13 cellular contexts compared by ENCODE assay signal in the genomic region with DNA sequence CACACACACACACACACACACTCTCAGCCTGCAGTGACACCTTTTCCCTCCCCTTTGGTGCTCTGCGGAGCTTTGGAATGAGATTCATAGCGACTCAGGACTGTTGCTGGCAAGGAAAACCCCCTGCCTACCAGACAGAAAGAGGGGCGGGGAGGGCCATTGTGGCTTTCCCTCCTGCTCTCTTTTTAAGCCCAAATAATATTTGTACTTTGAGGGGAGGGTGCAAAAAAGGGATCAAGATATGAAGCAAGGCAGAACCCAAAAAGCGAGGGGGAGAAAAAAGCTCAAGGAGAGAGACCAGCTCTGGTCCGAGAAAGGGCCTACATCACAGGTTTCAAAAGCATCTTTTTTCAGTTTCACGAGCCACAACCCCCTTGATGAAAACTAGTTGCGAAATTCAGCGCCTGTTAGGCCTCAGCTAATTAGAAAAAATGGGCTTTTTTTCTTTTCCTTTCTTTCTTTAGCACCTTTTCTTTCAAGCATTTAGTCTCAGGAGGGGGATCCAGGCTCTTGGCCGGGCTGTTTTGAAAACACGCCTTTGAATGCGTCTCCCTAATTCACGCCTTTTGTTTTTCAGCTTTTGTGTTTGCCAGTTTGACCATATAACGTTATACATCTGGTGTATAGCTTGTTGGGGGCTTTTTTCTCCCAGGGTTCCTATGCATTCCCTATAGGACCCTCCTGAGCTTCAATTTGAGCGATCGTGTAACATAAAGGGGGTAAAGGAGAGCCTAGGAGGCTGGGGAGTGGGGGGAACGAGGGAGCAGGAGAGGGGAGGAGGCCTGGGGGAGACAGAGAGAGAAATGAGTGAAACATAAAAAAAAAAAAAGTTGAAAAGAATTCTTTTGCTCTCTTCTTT.
DNase-seq lines count a peak whose midpoint lies in the region; ATAC-seq and TF ChIP-seq lines count a peak whose summit lies in the region.
"Had no signal": no experiment of that assay in that cellular context is flagged by ENCODE, and none has a peak within 500 bp of the region (broad histone marks: within the 10 kb centered on the region; RNA-seq: fewer than 3 reads in every experiment).

No MANE protein-coding gene starts in this region.

- no peaks in the 10 kb centered on the region for H3K79me2 ChIP-seq in mesendoderm (ENCODE audit: control insufficient read depth, insufficient read depth, low read length)

- no peak for TF ChIP-seq POLR2A in uterus (IDR thresholded peaks at IDR 0.05)

- peak overlapping the region; percentile 7 for H4K5ac ChIP-seq in mesendoderm (ENCODE audit: low read length)

- peak overlapping the region; percentile 97 for H2BK120ac ChIP-seq in mesendoderm (ENCODE audit: low read depth, low read length)

- no peaks in the 10 kb centered on the region for H3K4me1 ChIP-seq in mesendoderm (ENCODE audit: control insufficient read depth, low read depth, low read length)
- H3K4me1 ChIP-seq in uterus = no peaks in the 10 kb centered on the region
- H3K4me1 ChIP-seq: body of pancreas had no signal

- ATAC-seq in natural killer cell treated with Interleukin-12 subunit alpha and Interleukin-12 subunit beta and Interleukin-15 and Interleukin-18, amount 100 ng/mL, for 72 hours = no peak
- no peak for ATAC-seq in natural killer cell
- ATAC-seq in HG03565 (IDR thresholded peaks at IDR 0.05; ENCODE audit: unreplicated experiment) = no peak
- no peak for ATAC-seq in GM18909 (IDR thresholded peaks at IDR 0.05; ENCODE audit: poor library complexity, unreplicated experiment)
- ATAC-seq: body of pancreas had no signal

- WGBS in mesendoderm (ENCODE audit: extremely low coverage, insufficient coverage, low lambda C conversion rate) = no CpG with 5 or more reads among the region's 16 CpGs

- no peaks in the 10 kb centered on the region for H3K36me3 ChIP-seq in mesendoderm (ENCODE audit: control insufficient read depth, insufficient read depth, low read length)
- H3K36me3 ChIP-seq in uterus = no peaks in the 10 kb centered on the region

- H3K27me3 Mint-ChIP-seq in natural killer cell treated with Interleukin-12 subunit alpha and Interleukin-12 subunit beta and Interleukin-15 and Interleukin-18, amount 100 ng/mL, for 72 hours = peaks cover 34 to 37% of the 10 kb centered on the region in 2 donors
- H3K27me3 Mint-ChIP-seq in natural killer cell (ENCODE audit: low read depth in 2 of 2) (peaks cover 40 to 74% of the 10 kb centered on the region in 2 donors), brain (peaks cover 21% of the 10 kb centered on the region)

- no peaks in the 10 kb centered on the region for H3K79me1 ChIP-seq in mesendoderm (ENCODE audit: low read length)

- H3K36me3 Mint-ChIP-seq in natural killer cell treated with Interleukin-12 subunit alpha and Interleukin-12 subunit beta and Interleukin-15 and Interleukin-18, amount 100 ng/mL, for 72 hours = no peaks in the 10 kb centered on the region
- H3K36me3 Mint-ChIP-seq in natural killer cell (no peaks in the 10 kb centered on the region), brain (no peaks in the 10 kb centered on the region)

- peak overlapping the region; percentile 77 for H3K27ac ChIP-seq in mesendoderm (ENCODE audit: low read depth, low read length)
- peak overlapping the region; percentile 71 to 81 for H3K27ac ChIP-seq in uterus
- H3K27ac ChIP-seq: body of pancreas had no signal

- intact Hi-C loops in natural killer cell (cut with micrococcal nuclease) (no loop called here), uterus (cut with DNase I; ENCODE audit: low total_unique reads) (no loop called here)

- peak overlapping the region; percentile 31 to 37 for H3K27ac Mint-ChIP-seq in natural killer cell treated with Interleukin-12 subunit alpha and Interleukin-12 subunit beta and Interleukin-15 and Interleukin-18, amount 100 ng/mL, for 72 hours
- H3K27ac Mint-ChIP-seq in natural killer cell (no peak overlapping the region), brain (peak overlapping the region; percentile 33 to 99 (median 95))

- H4K8ac ChIP-seq in mesendoderm (ENCODE audit: low read depth, low read length) = peak overlapping the region; percentile 86

- no peak for DNase-seq in natural killer cell treated with Interleukin-12 subunit alpha and Interleukin-12 subunit beta and Interleukin-15 and Interleukin-18, amount 100 ng/mL, for 72 hours (ENCODE audit: low spot score)
- no peak for DNase-seq in natural killer cell
- DNase-seq in mesendoderm = peak; percentile 76
- no peak for DNase-seq in uterus
- no peak for DNase-seq in NCI-H226
- DNase-seq: activated T-cell treated with anti-CD3 and anti-CD28 coated beads for 4 hours; body of pancreas; GOT3; KG1; stimulated activated CD4-positive, alpha-beta T cell treated with anti-CD3 and anti-CD28 coated beads, Interleukin-4, amount 100 ng/mL, for 1 hour had no signal

- peak overlapping the region; percentile 93 for H3K18ac ChIP-seq in mesendoderm (ENCODE audit: low read length)

- no peak overlapping the region for H2AK5ac ChIP-seq in mesendoderm (ENCODE audit: low read length)

- peak overlapping the region; percentile 21 for H2BK5ac ChIP-seq in mesendoderm (ENCODE audit: low read length)

- H3K4me1 Mint-ChIP-seq in natural killer cell treated with Interleukin-12 subunit alpha and Interleukin-12 subunit beta and Interleukin-15 and Interleukin-18, amount 100 ng/mL, for 72 hours (ENCODE audit: low read depth in 2 of 2) = peaks cover 14 to 24% of the 10 kb centered on the region in 2 donors
- peaks cover 14% of the 10 kb centered on the region in 2 donors for H3K4me1 Mint-ChIP-seq in natural killer cell
- peaks cover 88% of the 10 kb centered on the region for H3K4me1 Mint-ChIP-seq in brain

- no peaks in the 10 kb centered on the region for H3K9me3 Mint-ChIP-seq in natural killer cell treated with Interleukin-12 subunit alpha and Interleukin-12 subunit beta and Interleukin-15 and Interleukin-18, amount 100 ng/mL, for 72 hours
- H3K9me3 Mint-ChIP-seq in natural killer cell = no peaks in the 10 kb centered on the region
- H3K9me3 Mint-ChIP-seq in brain = no peaks in the 10 kb centered on the region

- peak overlapping the region; percentile 22 for H3K4me3 Mint-ChIP-seq in natural killer cell treated with Interleukin-12 subunit alpha and Interleukin-12 subunit beta and Interleukin-15 and Interleukin-18, amount 100 ng/mL, for 72 hours
- H3K4me3 Mint-ChIP-seq in natural killer cell (no peak overlapping the region), brain (peak overlapping the region; percentile 78 to 83 (median 79))

- H3K9me3 ChIP-seq in uterus = no peaks in the 10 kb centered on the region
- H3K9me3 ChIP-seq: body of pancreas had no signal

- no peak overlapping the region for H3K4ac ChIP-seq in mesendoderm (ENCODE audit: low read depth, low read length)

- H3K4me3 ChIP-seq in mesendoderm (ENCODE audit: low read length) (no peak overlapping the region), uterus (no peak overlapping the region)
- H3K4me3 ChIP-seq: body of pancreas had no signal

- H3K27me3 ChIP-seq in mesendoderm (ENCODE audit: insufficient read depth, low read length, poor library complexity) (no peaks in the 10 kb centered on the region), uterus (no peaks in the 10 kb centered on the region)
- H3K27me3 ChIP-seq: body of pancreas had no signal

- peak overlapping the region; percentile 10 for H3K4me2 ChIP-seq in mesendoderm (ENCODE audit: low read length)

- TF ChIP-seq CTCF in natural killer cell (IDR thresholded peaks at IDR 0.05) = no peak
- no peak for TF ChIP-seq CTCF in brain (conservative IDR thresholded peaks at IDR 0.05)
- TF ChIP-seq CTCF in uterus (IDR thresholded peaks at IDR 0.05) = no peak

- peak overlapping the region; percentile 68 for H3K56ac ChIP-seq in mesendoderm (ENCODE audit: low read length)

- no peak overlapping the region for H3K23ac ChIP-seq in mesendoderm (ENCODE audit: low read length)

- peak overlapping the region; percentile 31 for H3K9ac ChIP-seq in mesendoderm (ENCODE audit: low read length)

- H2BK15ac ChIP-seq in mesendoderm (replicated peaks; ENCODE audit: low read depth) = peak overlapping the region; percentile 98

Comparison
In these comparisons a context has a peak if more than half of its experiments do, and no peak if none do; other contexts are left out.
1. H3K27ac Mint-ChIP-seq: peak in natural killer cell treated with Interleukin-12 subunit alpha and Interleukin-12 subunit beta and Interleukin-15 and Interleukin-18, amount 100 ng/mL, for 72 hours (2 of 2) and brain (5 of 5); none in natural killer cell (0 of 2).